Comparison of ENCODE assay signal across 24 cellular contexts in the genomic region with DNA sequence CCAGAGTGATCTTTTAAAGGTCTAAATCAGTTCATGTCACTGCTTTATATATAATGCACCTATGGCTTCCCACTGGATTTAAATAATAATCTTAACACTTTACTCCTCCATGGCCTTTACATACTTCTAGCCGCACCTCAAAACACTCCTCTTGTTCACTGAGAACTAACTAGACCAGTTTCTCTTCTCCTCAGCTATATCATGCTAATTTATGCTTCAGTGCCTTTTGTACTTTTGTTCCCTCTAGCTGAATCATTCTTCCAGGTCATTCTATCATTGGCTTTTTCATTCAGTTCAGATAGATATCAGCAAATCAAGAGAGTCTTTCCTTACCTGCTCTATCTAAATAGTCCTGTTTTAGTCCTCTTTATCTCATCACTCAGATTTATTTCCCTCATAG.
DNase-seq lines count a peak whose midpoint lies in the region; ATAC-seq, FAIRE-seq and TF ChIP-seq lines count a peak whose summit lies in the region.
"Had no signal": no experiment of that assay in that cellular context is flagged by ENCODE, and none has a peak within 500 bp of the region (broad histone marks: within the 10 kb centered on the region; RNA-seq: fewer than 3 reads in every experiment).

No MANE protein-coding gene starts in this region.

- peak overlapping the region; percentile 25; the same call in 1 of the 2 replicates for H3K27ac ChIP-seq in PC-9
- peak overlapping the region in 3 of 4 donors; percentile 23 to 36 (median 27) for H3K27ac ChIP-seq in transverse colon
- H3K27ac ChIP-seq: adrenal gland, KMS-11, prostate gland had no signal

- no peak for TF ChIP-seq EP300 in transverse colon (IDR thresholded peaks at IDR 0.05; ENCODE audit: low read depth)

- peak; percentile 70 for FAIRE-seq in GM19239 (lab: Jason Lieb, UNC)
- FAIRE-seq: endothelial cell of umbilical vein had no signal

- POLR2A ChIA-PET in PC-9 (lab: Charles Lee; ENCODE audit: unreplicated experiment), result no interaction called here

- H2AFZ ChIP-seq in PC-9, result no peak overlapping the region

- H3K9me3 ChIP-seq in PC-9 (ENCODE audit: insufficient read depth, low read depth) (no peaks in the 10 kb centered on the region), transverse colon (no peaks in the 10 kb centered on the region)
- H3K9me3 ChIP-seq: adrenal gland, prostate gland had no signal

- H3K36me3 ChIP-seq in PC-9 (ENCODE audit: low read depth), result no peaks in the 10 kb centered on the region
- no peaks in the 10 kb centered on the region for H3K36me3 ChIP-seq in transverse colon
- H3K36me3 ChIP-seq: adrenal gland, prostate gland had no signal

- H3K9me2 ChIP-seq in PC-9 (ENCODE audit: insufficient read depth), result no peaks in the 10 kb centered on the region

- H3K4me2 ChIP-seq in PC-9, result peak overlapping the region; percentile 44
- H3K4me2 ChIP-seq: KMS-11 had no signal

- no peak for TF ChIP-seq CTCF in PC-9 (conservative IDR thresholded peaks at IDR 0.05)
- TF ChIP-seq CTCF in transverse colon (IDR thresholded peaks at IDR 0.05), result no peak

- H3K4me1 ChIP-seq in PC-9 (replicated peaks; ENCODE audit: insufficient read depth) (peaks cover 13% of the 10 kb centered on the region), transverse colon (peaks cover 0 to 29% (median 12%) of the 10 kb centered on the region in 4 donors)
- H3K4me1 ChIP-seq: prostate gland had no signal

- H3K4me3 ChIP-seq in PC-9 (no peak overlapping the region), transverse colon (no peak overlapping the region)
- H3K4me3 ChIP-seq: adrenal gland, prostate gland had no signal

- H4K20me1 ChIP-seq in PC-9 (ENCODE audit: insufficient read depth), result no peaks in the 10 kb centered on the region

- TF ChIP-seq POLR2A in transverse colon (IDR thresholded peaks at IDR 0.05), result no peak

- H3K27me3 ChIP-seq in PC-9 (ENCODE audit: insufficient read depth, low read depth) (no peaks in the 10 kb centered on the region), transverse colon (no peaks in the 10 kb centered on the region)
- H3K27me3 ChIP-seq: adrenal gland had no signal

- peaks cover 6% of the 10 kb centered on the region; the same call in 1 of the 2 replicates for H3F3A ChIP-seq in PC-9 (ENCODE audit: insufficient read depth, low read depth)

- DNase-seq in GM19239 (ENCODE audit: insufficient read length, low spot score) (no peak), PC-9 (peak in 1 of 2 experiments; percentile 67), left colon (no peak), transverse colon (no peak), HuH-7 (ENCODE audit: low spot score) (no peak), NCI-H2227 treated with DMSO at 0.1 percent for 48 hours (lab: John Stamatoyannopoulos, UW) (no peak)
- DNase-seq: activated CD4-positive, alpha-beta memory T cell treated with anti-CD3 and anti-CD28 coated beads, Interleukin-2, amount 10 ng/mL, durations not matched to agents 7 days and 5 days; activated T-cell treated with anti-CD3 and anti-CD28 coated beads for 4 hours; adrenal gland; COR-L47; dermis blood vessel endothelial cell; DND-41; foreskin melanocyte; islet precursor cell; mesenchymal stem cell; natural killer cell; NCI-H2029; stimulated activated CD4-positive, alpha-beta T cell treated with anti-CD3 and anti-CD28 coated beads, Interleukin-2, amount 100 ng/mL, for 24 hours; trophoblast cell had no signal

- CTCF ChIA-PET in PC-9 (lab: Charles Lee), result interaction anchor here (0.6 kb wide), 1 partner anchor 503 kb away, joined by 3 read pairs; no protein-coding TSS in a partner anchor

- ATAC-seq in left colon (peak; percentile 88), HG03439 (IDR thresholded peaks at IDR 0.05; ENCODE audit: unreplicated experiment) (no peak)
- ATAC-seq: natural killer cell, SK-N-SH treated with all-trans-retinoic acid at 6 μM for 48 hours had no signal

- BruUV-seq in PC-9 (replicated peaks; lab: Mats Ljungman, UMichigan), result no TSS peak

- WGBS in transverse colon (ENCODE audit: low coverage in 1 of 2), 2 donors, result 33 to 61% methylated on average over 1 of the region's 1 CpG

- H3K79me2 ChIP-seq in PC-9 (ENCODE audit: low read depth), result no peaks in the 10 kb centered on the region

- in situ Hi-C loops in transverse colon (cut with MboI; ENCODE audit: low pct_ligation_motif_present in 1 of 4, low pct_unique_long_range_greater_than_20kb in 1 of 4, low sequenced_read_pairs in 3 of 4), result no loop called here

- intact Hi-C loops in PC-9 (cut with micrococcal nuclease; ENCODE audit: unreplicated experiment), result no loop called here
- intact Hi-C loops in left colon (cut with DNase I, micrococcal nuclease), result no loop called here
- intact Hi-C loops in transverse colon (cut with DNase I; ENCODE audit: low total_unique reads), result no loop called here
